ENCODE assay signal across 34 cellular contexts in genomic region chr5:6108981-6109595, GRCh38.
"Had no signal": no experiment of that assay in that cellular context is flagged by ENCODE, and none has a peak within 500 bp of the region (broad histone marks: within the 10 kb centered on the region; RNA-seq: fewer than 3 reads in every experiment).

No MANE protein-coding gene starts in this region.

- H3K36me3 ChIP-seq: adrenal gland, brain microvascular endothelial cell, breast epithelium had no signal

- DNase-seq: activated B cell treated with CpG ODN at 0.5 μM for 24 hours; activated CD4-positive, alpha-beta memory T cell treated with anti-CD3 and anti-CD28 coated beads for 36 hours; activated CD4-positive, alpha-beta T cell treated with anti-CD3 and anti-CD28 coated beads for 4 hours; activated CD4-positive, alpha-beta T cell treated with anti-CD3 and anti-CD28 coated beads, Interleukin-2, amount 10 ng/mL, durations not matched to agents 24 days and 14 days; activated CD4-positive, alpha-beta T cell treated with anti-CD3 and anti-CD28 coated beads, Interleukin-2, amount 50 U/mL, for 1 hour; activated CD4-positive, alpha-beta T cell treated with anti-CD3 and anti-CD28 coated beads, Interleukin-2, amount 50 U/mL, for 4 hours; activated CD4-positive, CD25-positive, alpha-beta regulatory T cell treated with anti-CD3 and anti-CD28 coated beads, Interleukin-2, amount 50 U/mL, for 72 hours; activated CD8-positive, alpha-beta memory T cell treated with anti-CD3 and anti-CD28 coated beads for 24 hours; activated CD8-positive, alpha-beta memory T cell treated with anti-CD3 and anti-CD28 coated beads, Interleukin-2, amount 10 ng/mL, durations not matched to agents 7 days and 5 days; activated CD8-positive, alpha-beta memory T cell treated with anti-CD3 and anti-CD28 coated beads, Interleukin-2, amount 50 U/mL, for 48 hours; activated CD8-positive, alpha-beta T cell treated with anti-CD3 and anti-CD28 coated beads for 36 hours; activated effector memory CD4-positive, alpha-beta T cell treated with Interleukin-2 at 50 U/mL for 16 hours; activated gamma-delta T cell; activated naive CD4-positive, alpha-beta T cell; activated naive CD4-positive, alpha-beta T cell treated with anti-CD3 and anti-CD28 coated beads for 36 hours; activated naive CD4-positive, alpha-beta T cell treated with anti-CD3 and anti-CD28 coated beads, Interleukin-2, amount 50 U/mL, for 16 hours; activated naive CD8-positive, alpha-beta T cell treated with anti-CD3 and anti-CD28 coated beads for 36 hours; activated T-cell treated with anti-CD3 and anti-CD28 coated beads, Interleukin-2, amount 50 U/mL, for 24 hours; activated T-cell treated with anti-CD3 and anti-CD28 coated beads, Interleukin-2, amount 50 U/mL, for 48 hours; adrenal gland; amniotic stem cell; aorta; body of pancreas; brain microvascular endothelial cell; central memory CD4-positive, alpha-beta T cell; T-helper 1 cell; T-helper 2 cell; T-helper 9 cell had no signal

- H3K27ac ChIP-seq: adrenal gland, body of pancreas, brain microvascular endothelial cell, breast epithelium, VCaP had no signal

- H3K4me3 ChIP-seq: adrenal gland, body of pancreas, breast epithelium had no signal

- H3K27me3 Mint-ChIP-seq: activated B cell treated with CpG ODN at 0.5 μM for 24 hours; activated CD4-positive, alpha-beta memory T cell treated with anti-CD3 and anti-CD28 coated beads for 36 hours; activated CD4-positive, alpha-beta T cell treated with anti-CD3 and anti-CD28 coated beads, Interleukin-2, amount 10 ng/mL, durations not matched to agents 24 days and 14 days; activated CD8-positive, alpha-beta memory T cell treated with anti-CD3 and anti-CD28 coated beads, Interleukin-2, amount 10 ng/mL, durations not matched to agents 7 days and 5 days; activated naive CD8-positive, alpha-beta T cell treated with anti-CD3 and anti-CD28 coated beads for 36 hours; activated T-cell treated with anti-CD3 and anti-CD28 coated beads, Interleukin-2, amount 50 U/mL, for 24 hours had no signal

- H3K9me3 ChIP-seq: adrenal gland, body of pancreas, breast epithelium had no signal

- H3K27ac Mint-ChIP-seq: activated B cell treated with CpG ODN at 0.5 μM for 24 hours; activated CD4-positive, alpha-beta memory T cell treated with anti-CD3 and anti-CD28 coated beads for 36 hours; activated CD4-positive, alpha-beta T cell treated with anti-CD3 and anti-CD28 coated beads, Interleukin-2, amount 10 ng/mL, durations not matched to agents 24 days and 14 days; activated CD8-positive, alpha-beta memory T cell treated with anti-CD3 and anti-CD28 coated beads, Interleukin-2, amount 10 ng/mL, durations not matched to agents 7 days and 5 days; activated CD8-positive, alpha-beta T cell treated with anti-CD3 and anti-CD28 coated beads for 36 hours; activated naive CD4-positive, alpha-beta T cell treated with anti-CD3 and anti-CD28 coated beads for 36 hours; activated naive CD4-positive, alpha-beta T cell treated with anti-CD3 and anti-CD28 coated beads, Interleukin-2, amount 50 U/mL, for 72 hours; activated naive CD8-positive, alpha-beta T cell treated with anti-CD3 and anti-CD28 coated beads for 36 hours; activated T-cell treated with anti-CD3 and anti-CD28 coated beads, Interleukin-2, amount 50 U/mL, for 24 hours; activated T-helper 2 cell treated with anti-CD3 and anti-CD28 coated beads, Interferon-gamma antibody, Interleukin-2, Interleukin-4, amounts not matched to agents 10 μg/mL and 5 μg/mL and 100 μg/mL, durations not matched to agents 14 hours and 24 hours and 36 hours; T-helper 1 cell treated with Interleukin-12 subunit alpha and Interleukin-12 subunit beta and Interleukin-4 antibody, amounts not matched to agents 30 μg/mL and 1 μg/mL, for 36 hours; T-helper 2 cell treated with Interferon-gamma antibody and Interleukin-4, amounts not matched to agents 5 μg/mL and 100 μg/mL, for 36 hours had no signal

- H3K4me3 Mint-ChIP-seq: activated B cell treated with CpG ODN at 0.5 μM for 24 hours; activated CD4-positive, alpha-beta memory T cell treated with anti-CD3 and anti-CD28 coated beads for 36 hours; activated CD4-positive, alpha-beta T cell treated with anti-CD3 and anti-CD28 coated beads, Interleukin-2, amount 10 ng/mL, durations not matched to agents 24 days and 14 days; activated CD8-positive, alpha-beta memory T cell treated with anti-CD3 and anti-CD28 coated beads, Interleukin-2, amount 10 ng/mL, durations not matched to agents 7 days and 5 days; activated CD8-positive, alpha-beta T cell treated with anti-CD3 and anti-CD28 coated beads for 36 hours; activated naive CD4-positive, alpha-beta T cell treated with anti-CD3 and anti-CD28 coated beads for 36 hours; activated naive CD8-positive, alpha-beta T cell treated with anti-CD3 and anti-CD28 coated beads for 36 hours; activated T-cell treated with anti-CD3 and anti-CD28 coated beads, Interleukin-2, amount 50 U/mL, for 24 hours; T-helper 1 cell treated with Interleukin-12 subunit alpha and Interleukin-12 subunit beta and Interleukin-4 antibody, amounts not matched to agents 30 μg/mL and 1 μg/mL, for 36 hours; T-helper 2 cell treated with Interferon-gamma antibody and Interleukin-4, amounts not matched to agents 5 μg/mL and 100 μg/mL, for 36 hours had no signal

- H3K36me3 Mint-ChIP-seq: activated CD4-positive, alpha-beta memory T cell treated with anti-CD3 and anti-CD28 coated beads for 36 hours; activated CD8-positive, alpha-beta memory T cell treated with anti-CD3 and anti-CD28 coated beads, Interleukin-2, amount 10 ng/mL, durations not matched to agents 7 days and 5 days; activated naive CD4-positive, alpha-beta T cell treated with anti-CD3 and anti-CD28 coated beads, Interleukin-2, amount 50 U/mL, for 72 hours; activated naive CD8-positive, alpha-beta T cell treated with anti-CD3 and anti-CD28 coated beads for 36 hours had no signal

- H3K9me3 Mint-ChIP-seq: activated B cell treated with CpG ODN at 0.5 μM for 24 hours; activated CD4-positive, alpha-beta memory T cell treated with anti-CD3 and anti-CD28 coated beads for 36 hours; activated CD4-positive, alpha-beta T cell treated with anti-CD3 and anti-CD28 coated beads, Interleukin-2, amount 10 ng/mL, durations not matched to agents 24 days and 14 days; activated CD8-positive, alpha-beta T cell treated with anti-CD3 and anti-CD28 coated beads for 36 hours; activated naive CD4-positive, alpha-beta T cell treated with anti-CD3 and anti-CD28 coated beads for 36 hours; activated naive CD4-positive, alpha-beta T cell treated with anti-CD3 and anti-CD28 coated beads, Interleukin-2, amount 50 U/mL, for 72 hours; activated naive CD8-positive, alpha-beta T cell treated with anti-CD3 and anti-CD28 coated beads for 36 hours; activated T-cell treated with anti-CD3 and anti-CD28 coated beads, Interleukin-2, amount 50 U/mL, for 24 hours; activated T-helper 2 cell treated with anti-CD3 and anti-CD28 coated beads, Interferon-gamma antibody, Interleukin-2, Interleukin-4, amounts not matched to agents 10 μg/mL and 5 μg/mL and 100 μg/mL, durations not matched to agents 14 hours and 24 hours and 36 hours; T-helper 1 cell treated with Interleukin-12 subunit alpha and Interleukin-12 subunit beta and Interleukin-4 antibody, amounts not matched to agents 30 μg/mL and 1 μg/mL, for 36 hours; T-helper 2 cell treated with Interferon-gamma antibody and Interleukin-4, amounts not matched to agents 5 μg/mL and 100 μg/mL, for 36 hours had no signal

- ATAC-seq: activated CD8-positive, alpha-beta memory T cell treated with anti-CD3 and anti-CD28 coated beads, Interleukin-2, amount 10 ng/mL, durations not matched to agents 7 days and 5 days; activated CD8-positive, alpha-beta T cell treated with anti-CD3 and anti-CD28 coated beads for 36 hours; activated naive CD4-positive, alpha-beta T cell treated with anti-CD3 and anti-CD28 coated beads, Interleukin-2, amount 50 U/mL, for 72 hours; body of pancreas had no signal

- H3K4me1 ChIP-seq: adrenal gland, body of pancreas, breast epithelium had no signal

- H3K4me1 Mint-ChIP-seq: activated B cell treated with CpG ODN at 0.5 μM for 24 hours; activated CD4-positive, alpha-beta T cell treated with anti-CD3 and anti-CD28 coated beads, Interleukin-2, amount 10 ng/mL, durations not matched to agents 24 days and 14 days; activated CD8-positive, alpha-beta memory T cell treated with anti-CD3 and anti-CD28 coated beads, Interleukin-2, amount 10 ng/mL, durations not matched to agents 7 days and 5 days; activated naive CD8-positive, alpha-beta T cell treated with anti-CD3 and anti-CD28 coated beads for 36 hours had no signal

- H3K27me3 ChIP-seq: adrenal gland, body of pancreas, brain microvascular endothelial cell, breast epithelium had no signal
